Comparison of ENCODE assay signal across 32 cellular contexts in the genomic region with DNA sequence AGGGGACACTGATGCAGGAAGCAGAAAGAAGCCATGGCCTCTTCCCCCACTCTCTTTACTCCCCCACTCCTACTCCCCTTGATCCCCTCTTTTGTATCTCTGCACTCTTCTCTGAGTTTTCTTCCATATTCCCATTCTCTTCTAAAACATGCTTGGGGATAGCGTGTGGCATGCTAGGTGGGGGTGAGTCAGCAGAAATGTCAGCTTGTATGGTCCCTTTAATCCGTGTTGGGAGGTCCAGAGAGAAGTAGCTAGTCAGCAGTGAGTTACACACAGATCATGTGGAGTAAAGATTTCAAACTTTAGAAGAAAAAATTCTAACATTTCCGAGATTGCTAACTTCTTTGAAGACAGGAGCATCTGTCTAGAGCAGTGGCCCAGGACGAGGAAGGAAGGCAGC. TPM values are rescaled to one million over a fixed set of nuclear protein-coding genes. Genes with fewer than 3 reads are reported as not detected.
"Had no signal": no experiment of that assay in that cellular context is flagged by ENCODE, and none has a peak within 500 bp of the region (broad histone marks: within the 10 kb centered on the region; RNA-seq: fewer than 3 reads in every experiment).

No MANE protein-coding gene starts in this region.

- H3K27ac ChIP-seq: ascending aorta, cardiac muscle cell, VCaP had no signal

- FAIRE-seq: bronchial epithelial cell, TTC549 had no signal

- H3K4me1 ChIP-seq: ascending aorta had no signal

- ATAC-seq: activated CD8-positive, alpha-beta T cell treated with anti-CD3 and anti-CD28 coated beads for 36 hours; activated naive CD4-positive, alpha-beta T cell treated with anti-CD3 and anti-CD28 coated beads, Interleukin-2, amount 50 U/mL, for 72 hours; activated T-cell treated with anti-CD3 and anti-CD28 coated beads, Interleukin-2, amount 50 U/mL, for 4 hours; activated T-cell treated with anti-CD3 and anti-CD28 coated beads, Interleukin-2, amount 50 U/mL, for 72 hours; activated T-helper 17 cell treated with anti-CD3 and anti-CD28 coated beads, Interleukin-2, amount 50 U/mL, for 72 hours had no signal

- DNase-seq: activated B cell treated with CpG ODN at 0.5 μM for 24 hours; activated CD4-positive, alpha-beta memory T cell treated with anti-CD3 and anti-CD28 coated beads for 36 hours; activated CD4-positive, alpha-beta T cell treated with anti-CD3 and anti-CD28 coated beads for 4 hours; activated CD4-positive, alpha-beta T cell treated with anti-CD3 and anti-CD28 coated beads, Interleukin-2, amount 10 ng/mL, durations not matched to agents 24 days and 14 days; activated CD4-positive, alpha-beta T cell treated with anti-CD3 and anti-CD28 coated beads, Interleukin-2, amount 50 U/mL, for 1 hour; activated CD4-positive, alpha-beta T cell treated with anti-CD3 and anti-CD28 coated beads, Interleukin-2, amount 50 U/mL, for 4 hours; activated CD4-positive, CD25-positive, alpha-beta regulatory T cell treated with anti-CD3 and anti-CD28 coated beads, Interleukin-2, amount 50 U/mL, for 72 hours; activated CD8-positive, alpha-beta memory T cell treated with anti-CD3 and anti-CD28 coated beads, Interleukin-2, amount 50 U/mL, for 4 hours; activated CD8-positive, alpha-beta T cell treated with anti-CD3 and anti-CD28 coated beads for 36 hours; activated effector memory CD4-positive, alpha-beta T cell treated with anti-CD3 and anti-CD28 coated beads, Interleukin-2, amount 50 U/mL, for 16 hours; activated gamma-delta T cell treated with Interleukin-2 at 50 U/mL for 16 hours; activated naive CD4-positive, alpha-beta T cell; activated naive CD4-positive, alpha-beta T cell treated with anti-CD3 and anti-CD28 coated beads for 36 hours; activated naive CD8-positive, alpha-beta T cell treated with anti-CD3 and anti-CD28 coated beads for 36 hours; activated T-cell treated with anti-CD3 and anti-CD28 coated beads for 4 hours; activated T-cell treated with anti-CD3 and anti-CD28 coated beads, Interleukin-2, amount 50 U/mL, for 1 hour; activated T-cell treated with anti-CD3 and anti-CD28 coated beads, Interleukin-2, amount 50 U/mL, for 4 hours; activated T-cell treated with anti-CD3 and anti-CD28 coated beads, Interleukin-2, amount 50 U/mL, for 72 hours; amygdala; anterior cingulate cortex; caudate nucleus; cerebellar nuclear complex; T-helper 1 cell; T-helper 2 cell; T-helper 9 cell had no signal

- H3K36me3 ChIP-seq: ascending aorta, cardiac muscle cell had no signal

- H3K4me3 ChIP-seq: ascending aorta, cardiac muscle cell had no signal

- H3K27me3 ChIP-seq: ascending aorta had no signal

- H3K9me3 ChIP-seq: ascending aorta had no signal

RNA-seq across cellular contexts. Expression of a gene that starts 4.0 kb away (rescaled TPM):
- total RNA-seq: activated B cell treated with CpG ODN at 0.5 μM for 24 hours; activated CD8-positive, alpha-beta T cell treated with anti-CD3 and anti-CD28 coated beads for 36 hours; activated naive CD8-positive, alpha-beta T cell treated with anti-CD3 and anti-CD28 coated beads for 36 hours had no signal
